ENCODE assay signal across 10 cellular contexts in genomic region chr2:174016447-174016846, GRCh38.
"Had no signal": no experiment of that assay in that cellular context is flagged by ENCODE, and none has a peak within 500 bp of the region (broad histone marks: within the 10 kb centered on the region; RNA-seq: fewer than 3 reads in every experiment).

No MANE protein-coding gene starts in this region.

- ATAC-seq: HCT116, HepG2 had no signal

- FAIRE-seq: H1, HepG2 had no signal

- H3K4me3 Mint-ChIP-seq: HFFc6, IgD-negative memory B cell had no signal

- DNase-seq: GM23248, H7, HFFc6, KBM-7 had no signal

- H3K36me3 ChIP-seq: HAP-1 had no signal

- H3K36me3 Mint-ChIP-seq: IgD-negative memory B cell had no signal

- H2AFZ ChIP-seq: GM23248 had no signal

- H3K9me3 ChIP-seq: HAP-1 had no signal

- H3K4me3 ChIP-seq: GM23248, HAP-1 had no signal

- H3K27me3 Mint-ChIP-seq: IgD-negative memory B cell had no signal

- H3K27ac Mint-ChIP-seq: HFFc6 had no signal

- H3K9ac ChIP-seq: GM23248 had no signal

- H3K27ac ChIP-seq: GM23248, HL-60 had no signal

- H3K9me3 Mint-ChIP-seq: HFFc6, IgD-negative memory B cell had no signal
